Comparison of ENCODE assay signal across 30 cellular contexts in the genomic region with DNA sequence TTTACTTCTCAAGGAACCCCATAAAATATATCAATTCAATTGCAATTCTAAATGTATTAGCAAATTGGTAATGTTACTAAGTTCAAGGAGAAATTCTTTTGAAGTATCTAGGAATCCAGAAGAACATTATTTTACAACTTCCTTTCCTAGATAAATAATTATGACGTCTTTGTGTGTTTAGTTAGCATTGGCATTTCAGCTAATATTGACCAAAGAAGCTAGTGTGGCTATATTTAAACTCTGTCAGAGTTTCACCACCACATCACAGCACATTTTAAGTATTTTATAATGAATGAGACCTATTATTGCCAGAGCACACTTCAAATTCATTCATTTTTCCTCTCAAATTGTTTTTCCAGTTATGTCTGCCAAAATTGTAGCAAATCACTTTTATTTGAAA. TPM values are rescaled to one million over a fixed set of nuclear protein-coding genes. Genes with fewer than 3 reads are reported as not detected.
"Had no signal": no experiment of that assay in that cellular context is flagged by ENCODE, and none has a peak within 500 bp of the region (broad histone marks: within the 10 kb centered on the region; RNA-seq: fewer than 3 reads in every experiment).

No MANE protein-coding gene starts in this region.

- H3K4me3 ChIP-seq: ascending aorta, breast epithelium, PC-9, SJSA1 had no signal

- DNase-seq: activated CD4-positive, alpha-beta T cell treated with anti-CD3 and anti-CD28 coated beads for 36 hours; activated CD4-positive, alpha-beta T cell treated with anti-CD3 and anti-CD28 coated beads, Interleukin-2, amount 10 ng/mL, durations not matched to agents 7 days and 5 days; activated CD4-positive, alpha-beta T cell treated with anti-CD3 and anti-CD28 coated beads, Interleukin-2, amount 50 U/mL, for 48 hours; activated CD8-positive, alpha-beta T cell treated with anti-CD3 and anti-CD28 coated beads, Interleukin-2, amount 10 ng/mL, durations not matched to agents 7 days and 5 days; activated gamma-delta T cell; activated naive CD4-positive, alpha-beta T cell treated with Interleukin-2 at 50 U/mL for 16 hours; activated naive CD8-positive, alpha-beta T cell treated with anti-CD3 and anti-CD28 coated beads, Interleukin-2, amount 10 ng/mL, durations not matched to agents 7 days and 5 days; activated T-cell treated with anti-CD3 and anti-CD28 coated beads, Interleukin-2, amount 50 U/mL, for 24 hours; amygdala; NCI-H1436 treated with DMSO at 0.1 percent for 48 hours; NCI-H1694 treated with DMSO at 0.1 percent for 48 hours; NCI-H2029; NCI-H510A; NCI-H526; NCI-H748 treated with DMSO at 0.1 percent for 48 hours; NK-92 treated with Interleukin-12 subunit alpha and Interleukin-12 subunit beta, amount 100 ng/mL, for 24 hours; PC-9; Right ventricle myocardium superior; SK-N-SH had no signal

- H3K4me2 ChIP-seq: PC-9, SK-N-SH had no signal

- H3K4me1 ChIP-seq: ascending aorta, breast epithelium, SJSA1 had no signal

- H3K27ac ChIP-seq: ascending aorta, breast epithelium, PC-9, SJSA1 had no signal

- H3K36me3 ChIP-seq: ascending aorta, breast epithelium, SJSA1 had no signal

- H2AFZ ChIP-seq: PC-9 had no signal

- H3K9me2 ChIP-seq: SK-N-SH had no signal

- H3K27ac Mint-ChIP-seq: activated CD4-positive, alpha-beta T cell treated with anti-CD3 and anti-CD28 coated beads for 36 hours; activated CD4-positive, alpha-beta T cell treated with anti-CD3 and anti-CD28 coated beads, Interleukin-2, amount 10 ng/mL, durations not matched to agents 7 days and 5 days; activated CD8-positive, alpha-beta T cell treated with anti-CD3 and anti-CD28 coated beads, Interleukin-2, amount 10 ng/mL, durations not matched to agents 7 days and 5 days; activated naive CD4-positive, alpha-beta T cell treated with anti-CD3 and anti-CD28 coated beads, Interleukin-2, amount 50 U/mL, for 24 hours; activated naive CD8-positive, alpha-beta T cell treated with anti-CD3 and anti-CD28 coated beads, Interleukin-2, amount 10 ng/mL, durations not matched to agents 7 days and 5 days; activated T-cell treated with anti-CD3 and anti-CD28 coated beads, Interleukin-2, amount 50 U/mL, for 24 hours; activated T-helper 2 cell treated with anti-CD3 and anti-CD28 coated beads, Interferon-gamma antibody, Interleukin-2, Interleukin-4, amounts not matched to agents 10 μg/mL and 5 μg/mL and 100 μg/mL, durations not matched to agents 14 hours and 24 hours and 36 hours; T-helper 1 cell treated with Interleukin-12 subunit alpha and Interleukin-12 subunit beta and Interleukin-4 antibody, amounts not matched to agents 30 μg/mL and 1 μg/mL, for 36 hours; T-helper 2 cell treated with Interferon-gamma antibody and Interleukin-4, amounts not matched to agents 5 μg/mL and 100 μg/mL, for 36 hours; WTC11 had no signal

- H3K9me3 ChIP-seq: ascending aorta, breast epithelium, SJSA1, SK-N-SH had no signal

- H3K4me3 Mint-ChIP-seq: activated CD4-positive, alpha-beta T cell treated with anti-CD3 and anti-CD28 coated beads for 36 hours; activated CD4-positive, alpha-beta T cell treated with anti-CD3 and anti-CD28 coated beads, Interleukin-2, amount 10 ng/mL, durations not matched to agents 7 days and 5 days; activated CD8-positive, alpha-beta T cell treated with anti-CD3 and anti-CD28 coated beads, Interleukin-2, amount 10 ng/mL, durations not matched to agents 7 days and 5 days; activated naive CD4-positive, alpha-beta T cell treated with anti-CD3 and anti-CD28 coated beads, Interleukin-2, amount 50 U/mL, for 24 hours; activated naive CD8-positive, alpha-beta T cell treated with anti-CD3 and anti-CD28 coated beads, Interleukin-2, amount 10 ng/mL, durations not matched to agents 7 days and 5 days; activated T-cell treated with anti-CD3 and anti-CD28 coated beads, Interleukin-2, amount 50 U/mL, for 24 hours; T-helper 1 cell treated with Interleukin-12 subunit alpha and Interleukin-12 subunit beta and Interleukin-4 antibody, amounts not matched to agents 30 μg/mL and 1 μg/mL, for 36 hours; T-helper 2 cell treated with Interferon-gamma antibody and Interleukin-4, amounts not matched to agents 5 μg/mL and 100 μg/mL, for 36 hours; WTC11 had no signal

- ATAC-seq: activated CD4-positive, alpha-beta T cell treated with anti-CD3 and anti-CD28 coated beads for 36 hours; activated CD4-positive, CD25-positive, alpha-beta regulatory T cell treated with anti-CD3 and anti-CD28 coated beads, Interleukin-2, amount 50 U/mL, for 24 hours; activated CD8-positive, alpha-beta T cell treated with anti-CD3 and anti-CD28 coated beads, Interleukin-2, amount 10 ng/mL, durations not matched to agents 7 days and 5 days; WTC11 had no signal

- H3K4me1 Mint-ChIP-seq: activated CD4-positive, alpha-beta T cell treated with anti-CD3 and anti-CD28 coated beads for 36 hours; activated CD4-positive, alpha-beta T cell treated with anti-CD3 and anti-CD28 coated beads, Interleukin-2, amount 10 ng/mL, durations not matched to agents 7 days and 5 days; activated naive CD4-positive, alpha-beta T cell treated with anti-CD3 and anti-CD28 coated beads, Interleukin-2, amount 50 U/mL, for 24 hours; activated naive CD8-positive, alpha-beta T cell treated with anti-CD3 and anti-CD28 coated beads, Interleukin-2, amount 10 ng/mL, durations not matched to agents 7 days and 5 days; WTC11 had no signal

- FAIRE-seq: TTC549 had no signal

- H3K27me3 ChIP-seq: ascending aorta, breast epithelium, SJSA1 had no signal

- H3K9me3 Mint-ChIP-seq: activated CD4-positive, alpha-beta T cell treated with anti-CD3 and anti-CD28 coated beads, Interleukin-2, amount 10 ng/mL, durations not matched to agents 7 days and 5 days; activated naive CD4-positive, alpha-beta T cell treated with anti-CD3 and anti-CD28 coated beads, Interleukin-2, amount 50 U/mL, for 24 hours; activated naive CD8-positive, alpha-beta T cell treated with anti-CD3 and anti-CD28 coated beads, Interleukin-2, amount 10 ng/mL, durations not matched to agents 7 days and 5 days; activated T-cell treated with anti-CD3 and anti-CD28 coated beads, Interleukin-2, amount 50 U/mL, for 24 hours; activated T-helper 2 cell treated with anti-CD3 and anti-CD28 coated beads, Interferon-gamma antibody, Interleukin-2, Interleukin-4, amounts not matched to agents 10 μg/mL and 5 μg/mL and 100 μg/mL, durations not matched to agents 14 hours and 24 hours and 36 hours; T-helper 2 cell treated with Interferon-gamma antibody and Interleukin-4, amounts not matched to agents 5 μg/mL and 100 μg/mL, for 36 hours had no signal

- H3K36me3 Mint-ChIP-seq: activated naive CD4-positive, alpha-beta T cell treated with anti-CD3 and anti-CD28 coated beads, Interleukin-2, amount 50 U/mL, for 24 hours; activated naive CD8-positive, alpha-beta T cell treated with anti-CD3 and anti-CD28 coated beads, Interleukin-2, amount 10 ng/mL, durations not matched to agents 7 days and 5 days had no signal

- H3K9ac ChIP-seq: SK-N-SH had no signal

RNA-seq across cellular contexts. Expression of gene GAPT, which starts 50.4 kb away (rescaled TPM):
- total RNA-seq: activated CD4-positive, alpha-beta T cell treated with anti-CD3 and anti-CD28 coated beads for 36 hours; activated CD4-positive, alpha-beta T cell treated with anti-CD3 and anti-CD28 coated beads, Interleukin-2, amount 10 ng/mL, durations not matched to agents 7 days and 5 days; activated CD8-positive, alpha-beta T cell treated with anti-CD3 and anti-CD28 coated beads, Interleukin-2, amount 10 ng/mL, durations not matched to agents 7 days and 5 days; activated T-helper 2 cell treated with anti-CD3 and anti-CD28 coated beads, Interferon-gamma antibody, Interleukin-2, Interleukin-4, amounts not matched to agents 10 μg/mL and 5 μg/mL and 100 μg/mL, durations not matched to agents 14 hours and 24 hours and 36 hours; ascending aorta; MCF 10A; PC-9; SJSA1; WTC11 had no signal
- polyA plus RNA-seq: SK-N-SH had no signal
